In the genomic region with DNA sequence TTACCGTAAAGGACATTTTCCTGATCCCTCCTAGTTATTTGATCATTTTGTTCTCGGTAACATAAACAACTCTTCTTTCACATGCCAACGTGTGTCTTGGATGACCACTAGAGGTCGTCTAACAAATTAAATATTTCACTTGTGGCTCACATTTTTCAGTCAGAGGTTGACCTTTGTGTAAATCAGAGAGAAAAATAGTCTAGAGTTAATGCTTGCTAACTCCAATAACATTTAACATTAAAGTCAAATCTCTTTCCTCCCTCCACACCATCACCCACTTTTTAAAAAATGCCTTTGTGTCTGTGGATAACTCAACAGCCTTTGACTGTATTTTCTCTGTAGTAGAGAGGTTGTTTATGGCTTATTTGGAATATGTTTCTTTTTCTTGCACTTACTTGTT, we compare ENCODE assay signal across 8 cellular contexts.
A peak's percentile ranks its signal among the peaks of the same experiment; 100 is the strongest.
DNase-seq lines count a peak whose midpoint lies in the region; ATAC-seq and TF ChIP-seq lines count a peak whose summit lies in the region.

No MANE protein-coding gene starts in this region.

- H3K27ac ChIP-seq in psoas muscle, result no peak overlapping the region

- peaks cover 23 to 36% (median 34%) of the 10 kb centered on the region in 3 donors for H3K4me1 Mint-ChIP-seq in T-cell

- H3K36me3 ChIP-seq in psoas muscle (ENCODE audit: insufficient read depth in 1 of 2, low read depth in 1 of 2), result no peaks in the 10 kb centered on the region

- no peaks in the 10 kb centered on the region for H3K36me3 Mint-ChIP-seq in T-cell

- H3K27me3 Mint-ChIP-seq in T-cell, result no peaks in the 10 kb centered on the region

- 0 to 3% (median 2%) methylated on average over 4 of the region's 4 CpGs for WGBS in psoas muscle, 3 donors

- intact Hi-C loops in psoas muscle (cut with DNase I), result loop anchor here in 1 of 2 donors (5.0 kb wide), 1 partner anchor 710 kb away; no protein-coding TSS in a partner anchor

- no peaks in the 10 kb centered on the region for H3K9me3 ChIP-seq in psoas muscle

- peak overlapping the region; percentile 62 to 82 for H3K27ac Mint-ChIP-seq in T-cell

- POLR2A ChIA-PET in T-cell (lab: Charles Lee), result no interaction called here

- no peak overlapping the region for H3K4me3 ChIP-seq in foreskin fibroblast (ENCODE audit: low read depth in 1 of 2, low read length in 2 of 2)
- H3K4me3 ChIP-seq in psoas muscle, result no peak overlapping the region

- no peak overlapping the region for H3K4me3 Mint-ChIP-seq in T-cell

- CTCF ChIA-PET in T-cell (lab: Charles Lee), result interaction anchor here in 1 of 2 donors (0.6 kb wide), 1 partner anchor 1013 kb away, joined by 3 read pairs; no protein-coding TSS in a partner anchor

- no peaks in the 10 kb centered on the region for H3K4me1 ChIP-seq in psoas muscle

- H3K27me3 ChIP-seq in psoas muscle (ENCODE audit: insufficient read depth in 3 of 3, low read length in 2 of 3), result no peaks in the 10 kb centered on the region

- no peaks in the 10 kb centered on the region for H3K9me3 Mint-ChIP-seq in T-cell

- TF ChIP-seq CTCF in foreskin fibroblast (IDR thresholded peaks at IDR 0.05; ENCODE audit: low read depth, low read length) (peak; percentile 56), psoas muscle (IDR thresholded peaks at IDR 0.05) (peak; percentile 46)

- ATAC-seq in GM21515 (IDR thresholded peaks at IDR 0.05; ENCODE audit: unreplicated experiment), result peak; percentile 69
- ATAC-seq in T-cell (replicated peaks in 1 of 4), result peak; percentile 61 to 72 (median 66)
- no peak for ATAC-seq in psoas muscle

- peak; percentile 21 for DNase-seq in GM04503 (ENCODE audit: low read depth)
- DNase-seq in LHCN-M2 (ENCODE audit: low read depth), result peak; percentile 67
- no peak for DNase-seq in T-cell
- peak; percentile 42 to 76 for DNase-seq in foreskin fibroblast
- no peak for DNase-seq in psoas muscle
- DNase-seq in DMS79 treated with DMSO at 0.1 percent for 48 hours (lab: John Stamatoyannopoulos, UW), result no peak
- no peak for DNase-seq in NK-92 treated with Interleukin-12 subunit alpha and Interleukin-12 subunit beta, amount 100 ng/mL, for 24 hours (lab: John Stamatoyannopoulos, UW)

Comparison
In these comparisons a context has a peak if more than half of its experiments do, and no peak if none do; other contexts are left out.
1. DNase-seq: peak in GM04503 (single experiment), LHCN-M2 (single experiment) and foreskin fibroblast (2 of 2); none in T-cell (0 of 34), psoas muscle (0 of 2), DMS79 treated with DMSO at 0.1 percent for 48 hours (single experiment) and NK-92 treated with Interleukin-12 subunit alpha and Interleukin-12 subunit beta, amount 100 ng/mL, for 24 hours (single experiment).
2. ATAC-seq: peak in GM21515 (single experiment) and T-cell (4 of 4); none in psoas muscle (0 of 4).